Comparison of ENCODE assay signal across 20 cellular contexts in the genomic region with DNA sequence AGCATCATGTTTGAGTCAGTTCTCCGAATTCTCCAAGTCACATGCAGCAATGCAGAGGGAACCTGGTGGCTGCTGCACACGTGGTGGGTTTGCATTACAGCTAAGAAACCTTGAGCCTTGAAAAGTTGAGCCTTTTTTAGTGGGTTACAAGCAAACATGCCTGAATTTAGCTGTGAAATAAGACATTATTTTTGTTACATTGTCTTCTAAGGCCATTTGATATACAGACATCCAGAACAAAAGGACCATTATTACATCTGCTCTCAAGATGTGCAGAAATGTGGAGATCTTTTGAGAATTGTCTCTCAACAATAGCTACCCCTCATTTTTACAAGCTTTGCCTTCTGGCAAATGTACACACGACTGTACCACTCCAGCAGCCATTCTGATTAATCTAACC.
"Had no signal": no experiment of that assay in that cellular context is flagged by ENCODE, and none has a peak within 500 bp of the region (broad histone marks: within the 10 kb centered on the region; RNA-seq: fewer than 3 reads in every experiment).

No MANE protein-coding gene starts in this region.

- ATAC-seq: K562, SK-N-SH treated with all-trans-retinoic acid at 6 μM for 48 hours had no signal

- H3K27me3 Mint-ChIP-seq: IgD-negative memory B cell had no signal

- H3K4me1 Mint-ChIP-seq: IgD-negative memory B cell had no signal

- DNase-seq: Kasumi-1, MM.1S, NCI-H1092 treated with DMSO at 0.1 percent for 48 hours, NCI-H1436, NCI-H187, NCI-H2029, NCI-H2081 treated with DMSO at 0.1 percent for 48 hours, NCI-H226, NCI-H446, NCI-H510A, NCI-H524 treated with DMSO at 0.1 percent for 48 hours, NCI-H69, NCI-H774, SHP77 had no signal

- H3K27ac ChIP-seq: HL-60, KMS-11, RWPE1 had no signal

- H3K4me2 ChIP-seq: KMS-11 had no signal

- H3K27ac Mint-ChIP-seq: IgD-negative memory B cell had no signal

- H3K4me3 ChIP-seq: K562 had no signal

- H3K4me3 Mint-ChIP-seq: IgD-negative memory B cell had no signal
